9 cellular contexts compared by ENCODE assay signal in the genomic region with DNA sequence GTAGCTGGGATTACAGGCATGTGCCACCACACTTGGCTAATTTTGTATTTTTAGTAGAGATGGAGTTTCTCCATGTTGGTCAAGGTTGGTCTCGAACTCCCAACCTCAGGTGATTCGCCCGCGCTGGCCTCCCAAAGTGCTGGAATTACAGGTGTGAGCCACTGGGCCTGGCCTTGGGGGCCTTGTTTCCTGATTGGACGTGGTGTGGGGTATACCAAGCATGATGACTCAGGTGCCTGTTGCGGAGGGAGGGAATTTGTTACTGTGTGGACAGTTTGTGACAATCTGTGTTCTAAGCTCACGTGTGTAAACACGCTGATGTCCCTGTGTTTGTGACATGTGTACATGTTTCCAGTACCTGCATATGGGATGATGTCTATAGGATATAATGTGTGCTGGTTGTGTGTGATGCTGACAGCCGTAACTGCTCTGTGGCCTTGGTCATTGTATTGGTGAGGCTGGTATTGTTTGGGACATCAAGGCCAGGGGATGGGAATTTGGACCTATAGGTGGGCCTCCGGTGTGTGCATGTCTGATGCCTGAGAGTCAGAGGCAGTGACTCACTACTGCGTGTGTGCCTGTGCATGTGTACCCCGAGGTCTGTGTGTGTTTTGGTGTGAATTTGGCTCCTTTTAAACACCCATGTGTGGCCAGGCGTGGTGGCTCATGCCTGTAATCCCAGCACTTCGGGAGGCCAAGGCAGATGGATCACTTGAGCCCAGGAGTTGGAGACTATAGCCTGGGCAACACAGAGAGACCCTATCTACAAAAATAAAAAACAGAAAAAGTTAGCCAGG. TPM values are rescaled to one million over a fixed set of nuclear protein-coding genes. Genes with fewer than 3 reads are reported as not detected.
DNase-seq lines count a peak whose midpoint lies in the region; ATAC-seq and TF ChIP-seq lines count a peak whose summit lies in the region.
"Had no signal": no experiment of that assay in that cellular context is flagged by ENCODE, and none has a peak within 500 bp of the region (broad histone marks: within the 10 kb centered on the region; RNA-seq: fewer than 3 reads in every experiment).

No MANE protein-coding gene starts in this region.

- no peak for TF ChIP-seq POLR2A in suprapubic skin (IDR thresholded peaks at IDR 0.05)

- H3K36me3 ChIP-seq in SK-N-SH (replicated peaks in 1 of 2; ENCODE audit: control insufficient read depth in 1 of 2, insufficient read depth in 2 of 2, low read length in 1 of 2): peaks cover 13 to 15% of the 10 kb centered on the region in 2 experiments
- peaks cover 0 to 5% (median 3%) of the 10 kb centered on the region in 4 donors for H3K36me3 ChIP-seq in liver (ENCODE audit: control insufficient read depth in 4 of 4, insufficient read depth in 3 of 4, low read depth in 1 of 4, low read length in 3 of 4)
- H3K36me3 ChIP-seq in suprapubic skin: peaks cover 8% of the 10 kb centered on the region

- peaks cover 28% of the 10 kb centered on the region for H4K20me1 ChIP-seq in SK-N-SH (ENCODE audit: insufficient read depth)

- CTCF ChIA-PET in SK-N-SH (lab: Yijun Ruan, JAX): interaction anchor here (0.6 to 3.7 kb wide), 6 partner anchors 9 to 134 kb away, joined by 3 to 20 read pairs (median 10); partner anchors contain the start of gene RAB4B

- H3K9ac ChIP-seq in SK-N-SH: no peak overlapping the region; the same call in 1 of the 2 replicates
- no peak overlapping the region for H3K9ac ChIP-seq in liver (ENCODE audit: low read depth in 1 of 2, low read length in 2 of 2)

- TF ChIP-seq CTCF in SK-N-SH (IDR thresholded peaks at IDR 0.05) (no peak), liver (IDR thresholded peaks at IDR 0.05; ENCODE audit: low read depth, low read length, missing input control) (no peak), suprapubic skin (IDR thresholded peaks at IDR 0.05) (no peak)

- intact Hi-C loops in sciatic nerve (cut with DNase I): no loop called here

- H3K27ac Mint-ChIP-seq in activated naive CD8-positive, alpha-beta T cell: peak overlapping the region; percentile 94

- TF ChIP-seq RAD21 in SK-N-SH (IDR thresholded peaks at IDR 0.05; ENCODE audit: low read length): no peak
- TF ChIP-seq RAD21 in liver (IDR thresholded peaks at IDR 0.05): no peak

- peaks cover 2% of the 10 kb centered on the region for H3K36me3 Mint-ChIP-seq in activated naive CD8-positive, alpha-beta T cell

- no peak for ATAC-seq in SK-N-SH treated with all-trans-retinoic acid at 6 μM for 48 hours
- ATAC-seq in HG03108 (IDR thresholded peaks at IDR 0.05; ENCODE audit: unreplicated experiment): no peak
- ATAC-seq in sciatic nerve: no peak

- POLR2A ChIA-PET in SK-N-SH (lab: Yijun Ruan, JAX): interaction anchor here (0.9 to 3.6 kb wide), 3 partner anchors 19 to 107 kb away, joined by 5 to 31 read pairs (median 11); partner anchors contain the start of genes ACTMAP, NUMBL, RAB4B and SNRPA

- peak overlapping the region; percentile 89 for H3K4me3 Mint-ChIP-seq in activated naive CD8-positive, alpha-beta T cell

- H2AFZ ChIP-seq in SK-N-SH (ENCODE audit: low read depth): no peak overlapping the region

- 0 out of 2 replicates have a peak overlapping the region, but pooled peaks have one; percentile 84 for H3K4me2 ChIP-seq in SK-N-SH

- H3K9me3 ChIP-seq in SK-N-SH (no peaks in the 10 kb centered on the region), liver (ENCODE audit: control insufficient read depth in 4 of 4, low read length in 3 of 4) (no peaks in the 10 kb centered on the region), suprapubic skin (no peaks in the 10 kb centered on the region)

- peaks cover 33% of the 10 kb centered on the region for H3K79me2 ChIP-seq in SK-N-SH (ENCODE audit: insufficient read depth)

- H3K27me3 Mint-ChIP-seq in activated naive CD8-positive, alpha-beta T cell: no peaks in the 10 kb centered on the region

- H3K27ac ChIP-seq in SK-N-SH (ENCODE audit: low read depth in 2 of 2, low read length in 1 of 2): peak overlapping the region; percentile 84 to 89; a peak in 3 of 4 replicates
- peak overlapping the region; percentile 94 to 98 for H3K27ac ChIP-seq in liver (ENCODE audit: low read depth in 1 of 2, low read length in 2 of 2)
- peak overlapping the region; percentile 84 for H3K27ac ChIP-seq in suprapubic skin

- peaks cover 43% of the 10 kb centered on the region for H3K4me1 Mint-ChIP-seq in activated naive CD8-positive, alpha-beta T cell (ENCODE audit: low read depth)

- TF ChIP-seq EP300 in SK-N-SH (IDR thresholded peaks at IDR 0.05; ENCODE audit: borderline replicate concordance in 1 of 2, low read depth in 1 of 2, low read length in 1 of 2) (no peak), suprapubic skin (IDR thresholded peaks at IDR 0.05) (no peak)

- H3K27me3 ChIP-seq in SK-N-SH (ENCODE audit: insufficient read depth): no peaks in the 10 kb centered on the region
- no peaks in the 10 kb centered on the region for H3K27me3 ChIP-seq in liver (ENCODE audit: control insufficient read depth in 4 of 4, insufficient read depth in 4 of 4, low read length in 3 of 4)
- H3K27me3 ChIP-seq in suprapubic skin: no peaks in the 10 kb centered on the region

- 95% methylated on average over 10 of the region's 14 CpGs for WGBS in SK-N-SH (ENCODE audit: low lambda C conversion rate)
- WGBS in liver: 95% methylated on average over 14 of the region's 14 CpGs
- WGBS in suprapubic skin: 92% methylated on average over 13 of the region's 14 CpGs

- DNase-seq in SK-N-SH: no peak
- no peak for DNase-seq in suprapubic skin (ENCODE audit: low spot score in 2 of 2)
- no peak for DNase-seq in stimulated activated CD8-positive, alpha-beta memory T cell treated with anti-CD3 and anti-CD28 coated beads, Interleukin-4, amount 100 ng/mL, for 48 hours
- DNase-seq in sciatic nerve (ENCODE audit: low spot score): no peak

- no peaks in the 10 kb centered on the region for H3K9me2 ChIP-seq in SK-N-SH

- peaks cover 9% of the 10 kb centered on the region for H3F3A ChIP-seq in SK-N-SH (replicated peaks; ENCODE audit: insufficient read depth)

- H3K4me1 ChIP-seq in SK-N-SH (ENCODE audit: control insufficient read depth in 1 of 2, insufficient read depth in 2 of 2, low read depth in 1 of 2, low read length in 1 of 2) (peaks cover 21 to 26% of the 10 kb centered on the region in 2 experiments; a peak in 2 of 4 replicates), liver (ENCODE audit: control insufficient read depth in 4 of 4, insufficient read depth in 4 of 4, low read length in 3 of 4) (peaks cover 7 to 39% (median 33%) of the 10 kb centered on the region in 4 donors), suprapubic skin (peaks cover 35% of the 10 kb centered on the region)

- no peak overlapping the region for H3K4me3 ChIP-seq in SK-N-SH (ENCODE audit: low read depth in 2 of 2, low read length in 1 of 2)
- H3K4me3 ChIP-seq in liver (ENCODE audit: low read depth in 1 of 3, low read length in 3 of 3): no peak overlapping the region
- peak overlapping the region; percentile 97 for H3K4me3 ChIP-seq in suprapubic skin

- no peaks in the 10 kb centered on the region for H3K9me3 Mint-ChIP-seq in activated naive CD8-positive, alpha-beta T cell (ENCODE audit: low read depth)

TF ChIP-seq in SK-N-SH, 30 proteins besides CTCF, POLR2A, EP300 and RAD21 (continues in another document):
- no peak for TF ChIP-seq TCF12 (IDR thresholded peaks at IDR 0.05)

TF ChIP-seq in SK-N-SH treated with all-trans-retinoic acid at 6 μM for 48 hours, 23 proteins besides CTCF, POLR2A, EP300 and RAD21 (continues in another document):
- TF ChIP-seq BACH2 (CRISPR knock-in tag; IDR thresholded peaks at IDR 0.05; ENCODE audit: borderline replicate concordance) (no peak), ZNF70 (CRISPR knock-in tag; IDR thresholded peaks at IDR 0.05) (no peak), ZFP30 (CRISPR knock-in tag; IDR thresholded peaks at IDR 0.05) (no peak)

TF ChIP-seq in liver, 16 proteins besides CTCF, POLR2A, EP300 and RAD21 (continues in another document):
- TF ChIP-seq ATF3 (IDR thresholded peaks at IDR 0.05): no peak

RNA-seq across cellular contexts. Expression of gene EGLN2, which starts 1.6 kb away (rescaled TPM):
- polyA plus RNA-seq in SK-N-SH (2012; rRNA removed): 39.7 and 43.0 TPM in 2 replicates
- polyA plus RNA-seq in SK-N-SH (2012; cell fraction: cytosol; rRNA removed): 15.8 and 28.4 TPM in 2 replicates
- 68.5 and 79.1 TPM in 2 replicates for polyA plus RNA-seq in SK-N-SH (2012; cell fraction: nucleus; rRNA removed)
- 10 to 100 TPM; 34.8 to 56.3 TPM for total RNA-seq in liver
- 10 to 100 TPM; 45.2 to 50.2 TPM for polyA plus RNA-seq in liver
- total RNA-seq in suprapubic skin: 10 to 100 TPM; 31.5 to 51.2 (median 37.6) TPM
- total RNA-seq in sciatic nerve: 109 TPM

RNA-seq across cellular contexts. Expression of gene RAB4B, which starts 19.3 kb away (rescaled TPM):
- polyA plus RNA-seq in SK-N-SH (2012; rRNA removed) (49.1 and 53.2 TPM in 2 replicates), liver (10 to 100 TPM; 16.8 to 16.9 TPM)
- polyA plus RNA-seq in SK-N-SH (2012; cell fraction: cytosol; rRNA removed): 25.6 and 37.3 TPM in 2 replicates
- polyA plus RNA-seq in SK-N-SH (2012; cell fraction: nucleus; rRNA removed): 72.9 and 92.4 TPM in 2 replicates
- total RNA-seq in liver (1 to 10 TPM; 5.5 to 9.0 TPM), suprapubic skin (10 to 100 TPM; 12.4 to 20.7 (median 17.0) TPM), sciatic nerve (29.5 TPM)

RNA-seq across cellular contexts. Expression of gene MIA, which starts 22.0 kb away (rescaled TPM):
- 0.47 TPM in 1 of 2 replicates, not detected in the other for polyA plus RNA-seq in SK-N-SH (2012; rRNA removed)
- polyA plus RNA-seq in SK-N-SH (2012; cell fraction: cytosol; rRNA removed): 0.38 TPM in 1 of 2 replicates, not detected in the other
- 0.22 and 0.50 TPM in 2 replicates for polyA plus RNA-seq in SK-N-SH (2012; cell fraction: nucleus; rRNA removed)
- total RNA-seq in liver: under 1 TPM in 1 of 2 donors, not detected in 1; 0.42 TPM
- under 1 TPM in 1 of 2 donors, not detected in 1; 0.44 TPM for polyA plus RNA-seq in liver
- 10 to 100 TPM in 2 of 4 donors, 1 to 10 TPM in 2; 4.8 to 15.1 (median 9.9) TPM for total RNA-seq in suprapubic skin
- total RNA-seq in sciatic nerve: 173 TPM
- total RNA-seq: A172 had no signal

RNA-seq across cellular contexts. Expression of gene SNRPA, which starts 46.4 kb away (rescaled TPM):
- polyA plus RNA-seq in SK-N-SH (2012; rRNA removed) (69.5 and 121 TPM in 2 replicates), liver (10 to 100 TPM; 12.4 to 21.6 TPM)
- 64.4 and 91.0 TPM in 2 replicates for polyA plus RNA-seq in SK-N-SH (2012; cell fraction: cytosol; rRNA removed)
- 274 and 286 TPM in 2 replicates for polyA plus RNA-seq in SK-N-SH (2012; cell fraction: nucleus; rRNA removed)
- total RNA-seq in liver (10 to 100 TPM; 11.8 to 27.1 TPM), suprapubic skin (10 to 100 TPM; 49.6 to 52.2 (median 51.0) TPM), sciatic nerve (58.3 TPM)

RNA-seq across cellular contexts. Expression of gene ACTMAP, which starts 47.1 kb away (rescaled TPM):
- polyA plus RNA-seq in SK-N-SH (2012; rRNA removed) (4.5 and 6.4 TPM in 2 replicates), liver (1 to 10 TPM; 4.2 to 7.7 TPM)
- 3.1 and 3.7 TPM in 2 replicates for polyA plus RNA-seq in SK-N-SH (2012; cell fraction: cytosol; rRNA removed)
- 12.9 and 13.9 TPM in 2 replicates for polyA plus RNA-seq in SK-N-SH (2012; cell fraction: nucleus; rRNA removed)
- total RNA-seq in liver (1 to 10 TPM in 1 of 2 donors, under 1 TPM in 1; 0.93 to 1.8 TPM), suprapubic skin (1 to 10 TPM; 3.8 to 9.9 (median 5.4) TPM), sciatic nerve (6.1 TPM)

Comparison
In these comparisons a context has a peak if more than half of its experiments do, and no peak if none do; other contexts are left out.
1. RNA of gene MIA, which starts 22.0 kb away (total RNA-seq): 173 TPM in sciatic nerve (single experiment); 4.8 to 15.1 TPM in suprapubic skin and 0.42 TPM in liver; every median in the first group is over 10 times any median in the second.
2. Peak in every context shown above with its lines, with median percentiles within 50 percentile points of each other: H3K27ac ChIP-seq.